In the genomic region with DNA sequence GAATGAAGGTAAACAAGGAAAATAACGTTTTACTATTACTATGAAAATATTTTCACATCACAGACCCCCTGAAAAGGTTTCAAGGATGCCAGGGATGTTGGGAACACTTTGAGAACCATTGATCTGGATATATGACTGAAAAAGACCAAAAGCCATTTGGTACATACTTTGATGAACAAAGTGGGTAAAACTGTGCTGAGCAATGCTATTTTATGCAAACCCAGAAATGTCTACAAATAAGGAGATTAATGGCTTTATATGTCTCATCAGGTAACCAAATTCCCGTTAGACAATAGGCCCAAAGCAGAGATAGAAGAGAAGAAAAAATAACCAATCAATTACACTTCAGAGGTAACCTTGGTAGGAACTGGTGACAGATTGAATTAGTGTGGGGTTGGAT, we compare ENCODE assay signal across 1 cellular context.
TF ChIP-seq lines count a peak whose summit lies in the region.

No MANE protein-coding gene starts in this region.

TF ChIP-seq in K562, 482 proteins besides CTCF, POLR2A, EP300 and RAD21 (continued from another document):
- no peak for TF ChIP-seq RAD51 (IDR thresholded peaks at IDR 0.05; ENCODE audit: borderline replicate concordance, low read depth)
- TF ChIP-seq MCM3 (IDR thresholded peaks at IDR 0.05) = no peak
- peak; percentile 59 for TF ChIP-seq ZNF316 (IDR thresholded peaks at IDR 0.05)
- no peak for TF ChIP-seq PBX2 (CRISPR knock-in tag; IDR thresholded peaks at IDR 0.05; ENCODE audit: low read depth)
- no peak for TF ChIP-seq PBX2 (tag; conservative IDR thresholded peaks at IDR 0.05; ENCODE audit: low read depth)
- TF ChIP-seq ELF1 (tag; IDR thresholded peaks at IDR 0.05) = no peak
- TF ChIP-seq HNRNPL (IDR thresholded peaks at IDR 0.05; ENCODE audit: low read depth, low read length) = no peak
- TF ChIP-seq YY1 (IDR thresholded peaks at IDR 0.05; ENCODE audit: borderline replicate concordance in 1 of 3, control insufficient read depth in 1 of 3, extremely low read depth in 1 of 3, insufficient read depth in 3 of 3, insufficient read length in 1 of 3, insufficient replicate concordance in 2 of 3, low read depth in 1 of 3, low read length in 2 of 3) = no peak
- TF ChIP-seq, protein P1, sequence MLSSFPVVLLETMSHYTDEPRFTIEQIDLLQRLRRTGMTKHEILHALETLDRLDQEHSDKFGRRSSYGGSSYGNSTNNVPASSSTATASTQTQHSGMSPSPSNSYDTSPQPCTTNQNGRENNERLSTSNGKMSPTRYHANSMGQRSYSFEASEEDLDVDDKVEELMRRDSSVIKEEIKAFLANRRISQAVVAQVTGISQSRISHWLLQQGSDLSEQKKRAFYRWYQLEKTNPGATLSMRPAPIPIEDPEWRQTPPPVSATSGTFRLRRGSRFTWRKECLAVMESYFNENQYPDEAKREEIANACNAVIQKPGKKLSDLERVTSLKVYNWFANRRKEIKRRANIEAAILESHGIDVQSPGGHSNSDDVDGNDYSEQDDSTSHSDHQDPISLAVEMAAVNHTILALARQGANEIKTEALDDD (IDR thresholded peaks at IDR 0.05) = no peak
- no peak for TF ChIP-seq GABPB2 (CRISPR knock-in tag; conservative IDR thresholded peaks at IDR 0.05)
- no peak for TF ChIP-seq ZNF644 (tag; IDR thresholded peaks at IDR 0.05; ENCODE audit: low read depth)
- TF ChIP-seq, protein P2, sequence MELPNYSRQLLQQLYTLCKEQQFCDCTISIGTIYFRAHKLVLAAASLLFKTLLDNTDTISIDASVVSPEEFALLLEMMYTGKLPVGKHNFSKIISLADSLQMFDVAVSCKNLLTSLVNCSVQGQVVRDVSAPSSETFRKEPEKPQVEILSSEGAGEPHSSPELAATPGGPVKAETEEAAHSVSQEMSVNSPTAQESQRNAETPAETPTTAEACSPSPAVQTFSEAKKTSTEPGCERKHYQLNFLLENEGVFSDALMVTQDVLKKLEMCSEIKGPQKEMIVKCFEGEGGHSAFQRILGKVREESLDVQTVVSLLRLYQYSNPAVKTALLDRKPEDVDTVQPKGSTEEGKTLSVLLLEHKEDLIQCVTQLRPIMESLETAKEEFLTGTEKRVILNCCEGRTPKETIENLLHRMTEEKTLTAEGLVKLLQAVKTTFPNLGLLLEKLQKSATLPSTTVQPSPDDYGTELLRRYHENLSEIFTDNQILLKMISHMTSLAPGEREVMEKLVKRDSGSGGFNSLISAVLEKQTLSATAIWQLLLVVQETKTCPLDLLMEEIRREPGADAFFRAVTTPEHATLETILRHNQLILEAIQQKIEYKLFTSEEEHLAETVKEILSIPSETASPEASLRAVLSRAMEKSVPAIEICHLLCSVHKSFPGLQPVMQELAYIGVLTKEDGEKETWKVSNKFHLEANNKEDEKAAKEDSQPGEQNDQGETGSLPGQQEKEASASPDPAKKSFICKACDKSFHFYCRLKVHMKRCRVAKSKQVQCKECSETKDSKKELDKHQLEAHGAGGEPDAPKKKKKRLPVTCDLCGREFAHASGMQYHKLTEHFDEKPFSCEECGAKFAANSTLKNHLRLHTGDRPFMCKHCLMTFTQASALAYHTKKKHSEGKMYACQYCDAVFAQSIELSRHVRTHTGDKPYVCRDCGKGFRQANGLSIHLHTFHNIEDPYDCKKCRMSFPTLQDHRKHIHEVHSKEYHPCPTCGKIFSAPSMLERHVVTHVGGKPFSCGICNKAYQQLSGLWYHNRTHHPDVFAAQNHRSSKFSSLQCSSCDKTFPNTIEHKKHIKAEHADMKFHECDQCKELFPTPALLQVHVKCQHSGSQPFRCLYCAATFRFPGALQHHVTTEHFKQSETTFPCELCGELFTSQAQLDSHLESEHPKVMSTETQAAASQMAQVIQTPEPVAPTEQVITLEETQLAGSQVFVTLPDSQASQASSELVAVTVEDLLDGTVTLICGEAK (IDR thresholded peaks at IDR 0.05) = no peak
- TF ChIP-seq, protein P2 (CRISPR knock-in tag; IDR thresholded peaks at IDR 0.05) = no peak
- no peak for TF ChIP-seq POLR2H (tag; IDR thresholded peaks at IDR 0.05; ENCODE audit: low read depth)
- no peak for TF ChIP-seq HDAC3 (IDR thresholded peaks at IDR 0.05; ENCODE audit: borderline replicate concordance, partially characterized antibody)
- TF ChIP-seq HBP1 (CRISPR knock-in tag; IDR thresholded peaks at IDR 0.05) = no peak
- TF ChIP-seq, protein P3, sequence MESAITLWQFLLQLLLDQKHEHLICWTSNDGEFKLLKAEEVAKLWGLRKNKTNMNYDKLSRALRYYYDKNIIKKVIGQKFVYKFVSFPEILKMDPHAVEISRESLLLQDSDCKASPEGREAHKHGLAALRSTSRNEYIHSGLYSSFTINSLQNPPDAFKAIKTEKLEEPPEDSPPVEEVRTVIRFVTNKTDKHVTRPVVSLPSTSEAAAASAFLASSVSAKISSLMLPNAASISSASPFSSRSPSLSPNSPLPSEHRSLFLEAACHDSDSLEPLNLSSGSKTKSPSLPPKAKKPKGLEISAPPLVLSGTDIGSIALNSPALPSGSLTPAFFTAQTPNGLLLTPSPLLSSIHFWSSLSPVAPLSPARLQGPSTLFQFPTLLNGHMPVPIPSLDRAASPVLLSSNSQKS (CRISPR knock-in tag; IDR thresholded peaks at IDR 0.05) = no peak
- no peak for TF ChIP-seq RBM22 (IDR thresholded peaks at IDR 0.05; ENCODE audit: low read depth, low read length, poor library complexity, severe bottlenecking)
- no peak for TF ChIP-seq ZNF785 (CRISPR knock-in tag; IDR thresholded peaks at IDR 0.05)
